8 cellular contexts compared by ENCODE assay signal in the genomic region with DNA sequence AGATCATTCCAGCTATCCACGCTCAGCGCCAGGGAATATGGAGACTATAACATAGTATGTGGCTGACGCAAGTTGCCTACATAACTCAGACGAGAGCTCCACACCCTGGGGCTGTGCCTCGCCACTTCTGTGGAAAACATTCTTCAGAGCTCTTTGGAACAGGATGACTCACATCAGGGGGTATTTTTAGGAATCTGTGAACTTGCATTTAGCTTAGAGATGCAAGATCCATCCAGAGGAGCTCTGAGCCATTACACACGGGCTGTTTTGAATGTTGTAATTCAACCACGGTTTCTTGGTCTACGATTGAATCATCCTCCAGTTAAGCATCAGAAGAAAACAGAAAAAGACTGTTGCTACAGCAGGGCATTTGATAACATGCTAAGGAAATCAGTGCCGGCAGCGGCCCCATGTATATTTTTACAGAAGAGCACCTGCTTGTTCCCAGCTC.
A peak's percentile ranks its signal among the peaks of the same experiment; 100 is the strongest.
DNase-seq lines count a peak whose midpoint lies in the region; ATAC-seq, FAIRE-seq and TF ChIP-seq lines count a peak whose summit lies in the region.

No MANE protein-coding gene starts in this region.

- DNase-seq in HTR-8/SVneo (ENCODE audit: insufficient read length, low spot score): peak; percentile 62
- peak; percentile 9 for DNase-seq in activated T-cell treated with anti-CD3 and anti-CD28 coated beads, Interleukin-2, amount 50 U/mL, for 4 hours
- DNase-seq in cardiac muscle cell (ENCODE audit: low read depth in 1 of 2, low spot score in 1 of 2): peak; percentile 63 to 99
- DNase-seq in stimulated activated CD4-positive, alpha-beta T cell treated with anti-CD3 and anti-CD28 coated beads, Interleukin-12 subunit alpha, Interleukin-12 subunit beta, amount 100 ng/mL, for 4 hours: peak; percentile 21
- no peak for DNase-seq in activated CD4-positive, CD25-positive, alpha-beta regulatory T cell (lab: John Stamatoyannopoulos, UW)
- no peak for DNase-seq in iPS-NIHi7 (ENCODE audit: extremely low spot score)
- no peak for DNase-seq in NCI-H774 (lab: John Stamatoyannopoulos, UW)

- peak; percentile 26 for TF ChIP-seq CTCF in cardiac muscle cell (IDR thresholded peaks at IDR 0.05; ENCODE audit: low read depth, low read length)

- H3K27me3 Mint-ChIP-seq in activated T-cell treated with anti-CD3 and anti-CD28 coated beads, Interleukin-2, amount 50 U/mL, for 4 hours (ENCODE audit: low read depth): peaks cover 5% of the 10 kb centered on the region

- peaks cover 18% of the 10 kb centered on the region for H3K4me1 Mint-ChIP-seq in activated T-cell treated with anti-CD3 and anti-CD28 coated beads, Interleukin-2, amount 50 U/mL, for 4 hours (ENCODE audit: low read depth)

- H3K36me3 ChIP-seq in cardiac muscle cell: no peaks in the 10 kb centered on the region

- H3K27ac ChIP-seq in cardiac muscle cell: no peak overlapping the region

- H3K27me3 ChIP-seq in cardiac muscle cell: no peaks in the 10 kb centered on the region

- no peaks in the 10 kb centered on the region for H3K9me3 Mint-ChIP-seq in activated T-cell treated with anti-CD3 and anti-CD28 coated beads, Interleukin-2, amount 50 U/mL, for 4 hours

- H3K9me3 ChIP-seq in cardiac muscle cell (ENCODE audit: low read depth): no peaks in the 10 kb centered on the region

- ATAC-seq in activated T-cell treated with anti-CD3 and anti-CD28 coated beads, Interleukin-2, amount 50 U/mL, for 4 hours: peak; percentile 92 to 97
- no peak for ATAC-seq in GM19351 (IDR thresholded peaks at IDR 0.05; ENCODE audit: unreplicated experiment)

- H3K36me3 Mint-ChIP-seq in activated T-cell treated with anti-CD3 and anti-CD28 coated beads, Interleukin-2, amount 50 U/mL, for 4 hours (ENCODE audit: insufficient read depth): no peaks in the 10 kb centered on the region

- no peak for FAIRE-seq in HTR-8/SVneo (lab: Jason Lieb, UNC)

- peaks cover 5% of the 10 kb centered on the region for H3K4me1 ChIP-seq in cardiac muscle cell (ENCODE audit: low read depth)

- H3K4me3 Mint-ChIP-seq in activated T-cell treated with anti-CD3 and anti-CD28 coated beads, Interleukin-2, amount 50 U/mL, for 4 hours: no peak overlapping the region

- H3K4me3 ChIP-seq in cardiac muscle cell: no peak overlapping the region

Comparison
In these comparisons a context has a peak if more than half of its experiments do, and no peak if none do; other contexts are left out.
1. DNase-seq: peak in HTR-8/SVneo (single experiment), activated T-cell treated with anti-CD3 and anti-CD28 coated beads, Interleukin-2, amount 50 U/mL, for 4 hours (single experiment), cardiac muscle cell (2 of 2) and stimulated activated CD4-positive, alpha-beta T cell treated with anti-CD3 and anti-CD28 coated beads, Interleukin-12 subunit alpha, Interleukin-12 subunit beta, amount 100 ng/mL, for 4 hours (single experiment); none in activated CD4-positive, CD25-positive, alpha-beta regulatory T cell (0 of 4), iPS-NIHi7 (single experiment) and NCI-H774 (single experiment).